In the genomic region with DNA sequence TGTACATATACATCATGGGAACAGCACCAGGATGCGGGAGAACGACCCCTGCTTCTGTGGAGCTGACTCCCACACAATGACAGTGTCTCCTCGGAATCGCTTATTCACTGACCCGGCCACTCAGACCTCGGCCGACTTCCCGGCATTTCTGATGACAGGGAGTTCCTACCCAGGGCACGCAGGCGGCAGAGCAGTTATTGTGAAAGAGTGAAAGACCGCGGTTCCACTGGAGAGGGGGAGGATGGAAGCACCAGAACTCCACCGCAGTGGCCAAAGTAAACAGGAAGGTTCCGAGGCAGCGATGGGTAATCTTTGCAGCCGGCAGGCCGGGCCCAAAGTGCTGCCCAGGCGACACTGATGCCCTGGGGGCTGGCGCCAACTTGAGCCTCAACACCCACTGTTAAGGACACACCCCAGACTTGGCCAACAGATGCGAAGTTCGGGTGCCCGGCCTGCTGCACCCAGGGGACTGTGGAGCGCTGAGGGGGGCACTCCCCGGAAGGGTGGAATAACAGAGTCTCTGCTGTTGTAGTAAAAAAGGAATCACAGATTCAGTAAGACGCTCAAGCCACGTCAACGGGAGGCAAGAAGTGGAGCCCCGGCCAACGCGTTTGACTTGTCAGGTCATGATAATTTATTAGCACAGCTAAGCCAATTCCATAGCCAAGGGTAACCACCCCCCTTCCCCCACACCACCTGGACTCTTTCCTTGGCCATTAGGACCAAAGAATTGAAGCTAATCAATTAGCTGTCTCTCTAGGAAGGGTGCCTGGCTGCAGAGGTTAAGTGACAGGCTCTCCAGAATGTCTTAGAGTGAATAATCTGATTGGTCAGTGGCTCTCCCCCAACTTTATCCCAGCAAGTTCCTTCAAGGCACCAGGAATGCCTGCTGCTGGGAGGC, we compare ENCODE assay signal across 8 cellular contexts. TPM values are rescaled to one million over a fixed set of nuclear protein-coding genes. Genes with fewer than 3 reads are reported as not detected.
A peak's percentile ranks its signal among the peaks of the same experiment; 100 is the strongest.
DNase-seq lines count a peak whose midpoint lies in the region; FAIRE-seq and TF ChIP-seq lines count a peak whose summit lies in the region.

No MANE protein-coding gene starts in this region.

- H3K4ac ChIP-seq in H9 (ENCODE audit: low read depth, low read length): no peak overlapping the region

- FAIRE-seq in GM19239 (lab: Jason Lieb, UNC): no peak

- H4K91ac ChIP-seq in H9 (ENCODE audit: insufficient read length, low read depth, low read length): no peak overlapping the region

- H3K18ac ChIP-seq in H9 (ENCODE audit: insufficient read length, low read depth, low read length): no peak overlapping the region

- H3K4me3 ChIP-seq in fibroblast of the aortic adventitia (ENCODE audit: low read depth, low read length): peak overlapping the region; percentile 38

- no peak overlapping the region for H2BK120ac ChIP-seq in H9 (ENCODE audit: low read depth, low read length, poor library complexity, severe bottlenecking)

- no peaks in the 10 kb centered on the region for H4K20me1 ChIP-seq in H9 (ENCODE audit: control insufficient read depth, insufficient read depth, insufficient read length)

- no peak overlapping the region for H3K4me2 ChIP-seq in H9 (ENCODE audit: insufficient read depth, insufficient read length, low read length)

- H2BK12ac ChIP-seq in H9 (ENCODE audit: insufficient read length, low read depth, low read length): no peak overlapping the region

- no peak overlapping the region for H2AK5ac ChIP-seq in H9 (ENCODE audit: insufficient read length, low read length)

- no peaks in the 10 kb centered on the region for H3K9me3 Mint-ChIP-seq in H9
- H3K9me3 Mint-ChIP-seq in nephron progenitor cell: no peaks in the 10 kb centered on the region

- TF ChIP-seq CTCF in H9 (conservative IDR thresholded peaks at IDR 0.05) (no peak), fibroblast of the aortic adventitia (IDR thresholded peaks at IDR 0.05; ENCODE audit: insufficient read depth, low read length) (no peak), nephron progenitor cell (IDR thresholded peaks at IDR 0.05) (no peak)

- H3K4me1 ChIP-seq in H9 (ENCODE audit: insufficient read depth, low read length): peaks cover 12% of the 10 kb centered on the region; the same call in 1 of the 2 replicates

- H3K27ac Mint-ChIP-seq in H9: peak overlapping the region; percentile 38 to 95 (median 76)
- H3K27ac Mint-ChIP-seq in nephron progenitor cell: peak overlapping the region; percentile 92

- no peak for DNase-seq in H9
- peak; percentile 60 for DNase-seq in SKM-1 (lab: John Stamatoyannopoulos, UW; ENCODE audit: unreplicated experiment)
- DNase-seq in fibroblast of the aortic adventitia (ENCODE audit: low read depth): peak; percentile 96
- peak; percentile 38 for DNase-seq in nephron progenitor cell
- no peak for DNase-seq in GM19239 (ENCODE audit: insufficient read length, low spot score)
- DNase-seq in germinal center (ENCODE audit: low spot score): no peak
- no peak for DNase-seq in activated naive CD4-positive, alpha-beta T cell treated with Interleukin-2 at 50 U/mL for 16 hours
- DNase-seq in NCI-H1092 (lab: John Stamatoyannopoulos, UW): no peak

- H3K56ac ChIP-seq in H9 (ENCODE audit: insufficient read length, low read depth, low read length): no peak overlapping the region

- H4K5ac ChIP-seq in H9 (ENCODE audit: insufficient read length, low read depth, low read length): no peak overlapping the region

- no peak overlapping the region for H2BK15ac ChIP-seq in H9 (ENCODE audit: low read depth, low read length)

- H3K23ac ChIP-seq in H9 (ENCODE audit: insufficient read length, low read depth, low read length): no peak overlapping the region

- peaks cover 17 to 40% (median 32%) of the 10 kb centered on the region in 3 experiments; a peak in 6 of 7 replicates for H3K36me3 Mint-ChIP-seq in H9 (ENCODE audit: insufficient read depth in 1 of 3, low read depth in 3 of 3)
- peaks cover 21% of the 10 kb centered on the region for H3K36me3 Mint-ChIP-seq in nephron progenitor cell (ENCODE audit: low read depth)

- H3K27ac ChIP-seq in H9 (ENCODE audit: insufficient read length, low read depth, low read length): no peak overlapping the region

- WGBS in H9 (ENCODE audit: extremely low coverage, insufficient read length, low lambda C conversion rate): no CpG with 5 or more reads among the region's 30 CpGs

- peak overlapping the region in 1 of 2 experiments; percentile 8; a peak in 2 of 5 replicates for H3K4me3 Mint-ChIP-seq in H9
- H3K4me3 Mint-ChIP-seq in nephron progenitor cell: peak overlapping the region; percentile 67

- no peaks in the 10 kb centered on the region for H3K27me3 Mint-ChIP-seq in H9 (ENCODE audit: low read depth)
- H3K27me3 Mint-ChIP-seq in nephron progenitor cell (ENCODE audit: low read depth, poor library complexity): no peaks in the 10 kb centered on the region

- H3K9me3 ChIP-seq in H9 (ENCODE audit: control insufficient read depth, low read depth, low read length): no peaks in the 10 kb centered on the region

- H3K9ac ChIP-seq in H9 (ENCODE audit: extremely low read depth, insufficient read length, low read length): no peak overlapping the region

- H4K8ac ChIP-seq in H9 (replicated peaks; ENCODE audit: insufficient read length, low read depth, low read length): no peak overlapping the region

- no peak overlapping the region for H2BK20ac ChIP-seq in H9 (ENCODE audit: low read depth, low read length, poor library complexity, severe bottlenecking)

- H2BK5ac ChIP-seq in H9 (ENCODE audit: insufficient read length, low read length): no peak overlapping the region

- H3T11ph ChIP-seq in H9 (ENCODE audit: low read length): no peak overlapping the region

- no peak overlapping the region; the same call in 1 of the 2 replicates for H3K14ac ChIP-seq in H9 (ENCODE audit: insufficient read depth, low read length)

- H3K79me2 ChIP-seq in H9 (ENCODE audit: insufficient read depth, low read length): peaks cover 54% of the 10 kb centered on the region; the same call in 1 of the 2 replicates

- peaks cover 4% of the 10 kb centered on the region for H3K23me2 ChIP-seq in H9 (ENCODE audit: insufficient read length, low read depth, low read length, poor library complexity, severe bottlenecking)

- H3K27me3 ChIP-seq in H9 (ENCODE audit: insufficient read depth, low read length): no peaks in the 10 kb centered on the region

- H3K79me1 ChIP-seq in H9 (ENCODE audit: insufficient read depth, low read depth, low read length, poor library complexity, severe bottlenecking): peaks cover 23% of the 10 kb centered on the region

- no peak overlapping the region for H2AFZ ChIP-seq in H9 (ENCODE audit: low read length)

- H3K4me1 Mint-ChIP-seq in H9 (peaks cover 71 to 80% of the 10 kb centered on the region in 2 experiments), nephron progenitor cell (peaks cover 99% of the 10 kb centered on the region)

RNA-seq across cellular contexts. Expression of gene MLLT1, which starts 5.8 kb away (rescaled TPM):
- total RNA-seq in H9 (2021) (54.9 and 56.9 TPM in 2 replicates), fibroblast of the aortic adventitia (ENCODE audit: low replicate concordance) (7.8 and 16.6 TPM in 2 replicates)

RNA-seq across cellular contexts. Expression of gene ACER1, which starts 59.5 kb away (rescaled TPM):
- not detected in 2 replicates for total RNA-seq in H9 (2021)
- total RNA-seq in fibroblast of the aortic adventitia (ENCODE audit: low replicate concordance): not detected in 2 replicates

Comparison
In these comparisons a context has a peak if more than half of its experiments do, and no peak if none do; other contexts are left out.
1. DNase-seq: peak in SKM-1 (single experiment), fibroblast of the aortic adventitia (single experiment) and nephron progenitor cell (single experiment); none in H9 (single experiment), GM19239 (single experiment), germinal center (single experiment), activated naive CD4-positive, alpha-beta T cell treated with Interleukin-2 at 50 U/mL for 16 hours (single experiment) and NCI-H1092 (single experiment).